8 cellular contexts compared by ENCODE assay signal in genomic region chr17:76264755-76265623, GRCh38. TPM values are rescaled to one million over a fixed set of nuclear protein-coding genes. Genes with fewer than 3 reads are reported as not detected.
DNase-seq lines count a peak whose midpoint lies in the region; ATAC-seq and TF ChIP-seq lines count a peak whose summit lies in the region.

UBALD2 (plus strand) TSS chr17:76265348; CDS start chr17:76265506, 158 bp downstream.

- 0 to 1% methylated on average over 44 to 94 of the region's 94 CpGs for WGBS in esophagus, 2 donors

- H3K9ac ChIP-seq in mucosa of stomach (ENCODE audit: low read length), result peak within 1 kb of the TSS; percentile 88

- no peaks in the 10 kb centered on the region for H3K9me3 ChIP-seq in Panc1 (ENCODE audit: control insufficient read depth, insufficient read depth, low read depth, low read length)
- H3K9me3 ChIP-seq in esophagus (ENCODE audit: control insufficient read depth in 2 of 2, insufficient read depth in 1 of 2, low read depth in 1 of 2, low read length in 1 of 2), result no peaks in the 10 kb centered on the region
- H3K9me3 ChIP-seq in mucosa of stomach (ENCODE audit: control insufficient read depth, low read length), result no peaks in the 10 kb centered on the region

- H3K36me3 Mint-ChIP-seq in activated T-cell treated with anti-CD3 and anti-CD28 coated beads, Interleukin-2, amount 50 U/mL, for 4 hours (ENCODE audit: insufficient read depth), result peaks cover 9% of the 10 kb centered on the region

- ATAC-seq in GM21723 (IDR thresholded peaks at IDR 0.05; ENCODE audit: unreplicated experiment) (peak; percentile 66), Panc1 (peak; percentile 97)
- ATAC-seq in activated T-cell treated with anti-CD3 and anti-CD28 coated beads, Interleukin-2, amount 50 U/mL, for 4 hours, result peak; percentile 82 to 83

- H3K4me3 Mint-ChIP-seq in activated T-cell treated with anti-CD3 and anti-CD28 coated beads, Interleukin-2, amount 50 U/mL, for 4 hours, result peak within 1 kb of the TSS; percentile 89

- no peak for TF ChIP-seq CTCF in Panc1 (IDR thresholded peaks at IDR 0.05)

- H3K27me3 Mint-ChIP-seq in activated T-cell treated with anti-CD3 and anti-CD28 coated beads, Interleukin-2, amount 50 U/mL, for 4 hours (ENCODE audit: low read depth), result no peaks in the 10 kb centered on the region

- no peaks in the 10 kb centered on the region for H3K9me3 Mint-ChIP-seq in activated T-cell treated with anti-CD3 and anti-CD28 coated beads, Interleukin-2, amount 50 U/mL, for 4 hours

- H3K36me3 ChIP-seq in Panc1 (ENCODE audit: control insufficient read depth, insufficient read depth, low read length), result no peaks in the 10 kb centered on the region; the same call in 1 of the 2 replicates
- peaks cover 0 to 4% of the 10 kb centered on the region in 2 donors for H3K36me3 ChIP-seq in esophagus (ENCODE audit: control insufficient read depth in 2 of 2, insufficient read depth in 2 of 2, low read length in 1 of 2)
- peaks cover 6% of the 10 kb centered on the region for H3K36me3 ChIP-seq in mucosa of stomach (ENCODE audit: control insufficient read depth, insufficient read depth, low read length)

- in situ Hi-C loops in Panc1 (cut with HindIII; ENCODE audit: low pct_unique_long_range_greater_than_20kb, low sequenced_read_pairs), result no loop called here

- intact Hi-C loops in Panc1 (cut with micrococcal nuclease; ENCODE audit: unreplicated experiment), result no loop called here

- CTCF ChIA-PET in Panc1 (lab: Charles Lee), result interaction anchor here (1.5 kb wide), 1 partner anchor 15 kb away, joined by 6 read pairs; no protein-coding TSS in a partner anchor

- DNase-seq in DMS53 (lab: John Stamatoyannopoulos, UW), result peak; percentile 100
- DNase-seq in KG1 (lab: John Stamatoyannopoulos, UW), result peak; percentile 98
- peak; percentile 95 for DNase-seq in Panc1 (ENCODE audit: low read depth, low spot score)
- peak; percentile 97 for DNase-seq in activated T-cell treated with anti-CD3 and anti-CD28 coated beads, Interleukin-2, amount 50 U/mL, for 4 hours
- peak; percentile 97 to 98 for DNase-seq in stimulated activated CD8-positive, alpha-beta memory T cell treated with anti-CD3 and anti-CD28 coated beads, Interleukin-7, amount 100 ng/mL, for 1 hour (ENCODE audit: low read depth in 2 of 2)

- H3K4me3 ChIP-seq in Panc1 (ENCODE audit: low read depth in 2 of 2, low read length in 2 of 2) (peak within 1 kb of the TSS; percentile 68 to 78), esophagus (ENCODE audit: low read depth in 1 of 2, low read length in 2 of 2) (peak within 1 kb of the TSS; percentile 80 to 95), mucosa of stomach (ENCODE audit: low read length) (peak within 1 kb of the TSS; percentile 26)

- no peaks in the 10 kb centered on the region for H3K27me3 ChIP-seq in Panc1 (ENCODE audit: control insufficient read depth, insufficient read depth, low read length)
- H3K27me3 ChIP-seq in esophagus (ENCODE audit: control insufficient read depth in 1 of 2, insufficient read depth in 2 of 2, low read length in 2 of 2), result no peaks in the 10 kb centered on the region
- H3K27me3 ChIP-seq in mucosa of stomach (ENCODE audit: control insufficient read depth, insufficient read depth, low read length), result no peaks in the 10 kb centered on the region

- H3K4me1 Mint-ChIP-seq in activated T-cell treated with anti-CD3 and anti-CD28 coated beads, Interleukin-2, amount 50 U/mL, for 4 hours (ENCODE audit: low read depth), result peaks cover 67% of the 10 kb centered on the region

- H3K4me1 ChIP-seq in Panc1 (ENCODE audit: control insufficient read depth, insufficient read depth, low read length), result peaks cover 49% of the 10 kb centered on the region
- peaks cover 0 to 14% of the 10 kb centered on the region in 2 donors for H3K4me1 ChIP-seq in esophagus (ENCODE audit: control insufficient read depth in 2 of 2, insufficient read depth in 2 of 2, low read length in 1 of 2)
- peaks cover 79% of the 10 kb centered on the region for H3K4me1 ChIP-seq in mucosa of stomach (ENCODE audit: control insufficient read depth, insufficient read depth, low read length)

- peak within 1 kb of the TSS; percentile 92 for H3K27ac ChIP-seq in Panc1 (ENCODE audit: low read length)
- H3K27ac ChIP-seq in esophagus (ENCODE audit: low read depth in 2 of 2, low read length in 1 of 2), result peak within 1 kb of the TSS; percentile 92 to 95

- no TSS peak for BruUV-seq in Panc1 (replicated peaks; lab: Mats Ljungman, UMichigan)

- POLR2A ChIA-PET in Panc1 (lab: Charles Lee), result interaction anchor here (0.6 to 1.0 kb wide), 5 partner anchors 17 to 411 kb away, joined by 3 to 5 read pairs (median 3); partner anchors contain the start of gene RNF157

RNA-seq across cellular contexts. Expression of gene UBALD2, which starts in this region (rescaled TPM):
- total RNA-seq in Panc1 (2021; ENCODE audit: unreplicated experiment), result 30.0 TPM
- polyA plus RNA-seq in Panc1 (2012; ENCODE audit: insufficient read length), result 63.0 TPM
- 100 to 1,000 TPM; 162 to 196 (median 186) TPM for total RNA-seq in activated T-cell treated with anti-CD3 and anti-CD28 coated beads, Interleukin-2, amount 50 U/mL, for 4 hours
- polyA plus RNA-seq in esophagus, result 10 to 100 TPM; 35.4 to 49.7 TPM

Comparison
In these comparisons a context has a peak if more than half of its experiments do, and no peak if none do; other contexts are left out.
1. Peak in every context shown above with its lines: DNase-seq, ATAC-seq, H3K4me3 ChIP-seq and H3K27ac ChIP-seq.
2. H3K4me3 ChIP-seq: peak in every context shown above with its lines; median percentile 88 in esophagus; 73 in Panc1; 26 in mucosa of stomach.